14 cellular contexts compared by ENCODE assay signal in the genomic region with DNA sequence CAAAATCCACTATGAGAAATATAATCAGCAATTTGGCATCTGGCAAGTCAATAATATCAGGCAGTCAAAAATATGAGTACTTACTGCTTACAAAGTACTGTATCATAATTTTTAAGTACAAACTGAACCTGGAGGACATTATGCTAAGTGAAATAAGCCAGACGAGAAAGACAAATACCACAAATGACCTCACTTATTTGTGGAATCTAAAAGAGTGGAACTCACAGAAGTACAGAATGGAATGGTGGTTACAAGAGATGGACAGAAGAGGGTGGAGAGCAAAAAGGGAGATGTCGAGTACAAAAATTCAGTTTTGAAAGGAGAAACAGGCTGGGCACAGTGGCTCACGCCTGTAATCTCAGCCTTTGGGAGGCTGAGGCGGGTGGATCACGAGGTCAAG. TPM values are rescaled to one million over a fixed set of nuclear protein-coding genes. Genes with fewer than 3 reads are reported as not detected.
DNase-seq lines count a peak whose midpoint lies in the region; ATAC-seq and TF ChIP-seq lines count a peak whose summit lies in the region.
"Had no signal": no experiment of that assay in that cellular context is flagged by ENCODE, and none has a peak within 500 bp of the region (broad histone marks: within the 10 kb centered on the region; RNA-seq: fewer than 3 reads in every experiment).

No MANE protein-coding gene starts in this region.

- peak overlapping the region; percentile 97 for H3K27ac Mint-ChIP-seq in activated CD4-positive, alpha-beta memory T cell treated with anti-CD3 and anti-CD28 coated beads, Interleukin-2, amount 10 ng/mL, durations not matched to agents 7 days and 5 days
- no peak overlapping the region for H3K27ac Mint-ChIP-seq in mesothelial cell of epicardium

- peaks cover 43% of the 10 kb centered on the region for H3K36me3 Mint-ChIP-seq in activated CD4-positive, alpha-beta memory T cell treated with anti-CD3 and anti-CD28 coated beads, Interleukin-2, amount 10 ng/mL, durations not matched to agents 7 days and 5 days (ENCODE audit: low read depth)
- H3K36me3 Mint-ChIP-seq in mesothelial cell of epicardium = peaks cover 22% of the 10 kb centered on the region

- POLR2A ChIA-PET in activated CD4-positive, alpha-beta memory T cell treated with anti-CD3 and anti-CD28 coated beads, Interleukin-2, amount 10 ng/mL, durations not matched to agents 7 days and 5 days (lab: Charles Lee) = interaction anchor here (0.7 to 4.4 kb wide), 8 partner anchors 13 to 228 kb away, joined by 3 to 42 read pairs (median 4); a partner anchor contains a TSS

- TF ChIP-seq POLR2A in upper lobe of left lung (IDR thresholded peaks at IDR 0.05) = no peak
- TF ChIP-seq POLR2A in GM18505 (IDR thresholded peaks at IDR 0.05; ENCODE audit: borderline replicate concordance, extremely low read depth, insufficient read depth, insufficient read length) = no peak

- no peak for TF ChIP-seq EP300 in upper lobe of left lung (IDR thresholded peaks at IDR 0.05)

- H3K4me3 ChIP-seq in AG10803 (ENCODE audit: low read length) = no peak overlapping the region
- H3K4me3 ChIP-seq in fibroblast of mammary gland (ENCODE audit: control insufficient read depth, low read depth, low read length) = no peak overlapping the region
- H3K4me3 ChIP-seq in upper lobe of left lung = no peak overlapping the region
- H3K4me3 ChIP-seq: coronary artery, neural progenitor cell had no signal

- ATAC-seq in GM19467 (IDR thresholded peaks at IDR 0.05; ENCODE audit: unreplicated experiment) (peak; percentile 6), upper lobe of left lung (ENCODE audit: low FRiP score in 2 of 2) (no peak), GM18505 (IDR thresholded peaks at IDR 0.05; ENCODE audit: unreplicated experiment) (no peak)

- no peaks in the 10 kb centered on the region for H3K9me3 ChIP-seq in upper lobe of left lung

- H3K4me1 ChIP-seq in upper lobe of left lung = peaks cover 16 to 26% (median 17%) of the 10 kb centered on the region in 4 donors

- H3K27ac ChIP-seq in upper lobe of left lung = no peak overlapping the region
- H3K27ac ChIP-seq: coronary artery, HL-60, neural progenitor cell had no signal

- no peaks in the 10 kb centered on the region for H3K9me3 Mint-ChIP-seq in activated CD4-positive, alpha-beta memory T cell treated with anti-CD3 and anti-CD28 coated beads, Interleukin-2, amount 10 ng/mL, durations not matched to agents 7 days and 5 days
- peaks cover 10% of the 10 kb centered on the region for H3K9me3 Mint-ChIP-seq in mesothelial cell of epicardium
- H3K9me3 Mint-ChIP-seq: neural progenitor cell had no signal

- TF ChIP-seq CTCF in AG10803 (conservative IDR thresholded peaks at IDR 0.05; ENCODE audit: low read length) (no peak), fibroblast of mammary gland (conservative IDR thresholded peaks at IDR 0.05; ENCODE audit: control insufficient read depth, insufficient read depth, low read depth, low read length) (no peak), mesothelial cell of epicardium (IDR thresholded peaks at IDR 0.05; ENCODE audit: unreplicated experiment) (no peak), upper lobe of left lung (IDR thresholded peaks at IDR 0.05) (no peak)

- H3K4me3 Mint-ChIP-seq in activated CD4-positive, alpha-beta memory T cell treated with anti-CD3 and anti-CD28 coated beads, Interleukin-2, amount 10 ng/mL, durations not matched to agents 7 days and 5 days = peak overlapping the region; percentile 68
- no peak overlapping the region for H3K4me3 Mint-ChIP-seq in mesothelial cell of epicardium
- H3K4me3 Mint-ChIP-seq: neural progenitor cell had no signal

- WGBS in upper lobe of left lung, 2 donors = 85 to 90% methylated on average over 5 of the region's 5 CpGs

- H3K4me1 Mint-ChIP-seq in activated CD4-positive, alpha-beta memory T cell treated with anti-CD3 and anti-CD28 coated beads, Interleukin-2, amount 10 ng/mL, durations not matched to agents 7 days and 5 days = peaks cover 68% of the 10 kb centered on the region
- H3K4me1 Mint-ChIP-seq in mesothelial cell of epicardium = peaks cover 11% of the 10 kb centered on the region
- H3K4me1 Mint-ChIP-seq: neural progenitor cell had no signal

- CTCF ChIA-PET in activated CD4-positive, alpha-beta memory T cell treated with anti-CD3 and anti-CD28 coated beads, Interleukin-2, amount 10 ng/mL, durations not matched to agents 7 days and 5 days (lab: Charles Lee) = interaction anchor here (0.9 to 1.4 kb wide), 3 partner anchors 14 to 254 kb away, joined by 3 read pairs; no protein-coding TSS in a partner anchor

- no peaks in the 10 kb centered on the region for H3K27me3 Mint-ChIP-seq in activated CD4-positive, alpha-beta memory T cell treated with anti-CD3 and anti-CD28 coated beads, Interleukin-2, amount 10 ng/mL, durations not matched to agents 7 days and 5 days
- no peaks in the 10 kb centered on the region for H3K27me3 Mint-ChIP-seq in mesothelial cell of epicardium (ENCODE audit: low read depth)

- DNase-seq in AG10803 (ENCODE audit: low read depth) (peak; percentile 5), fibroblast of mammary gland (ENCODE audit: low read depth) (peak; percentile 7), NCI-H1417 treated with DMSO at 0.1 percent for 48 hours (lab: John Stamatoyannopoulos, UW) (no peak), mesothelial cell of epicardium (ENCODE audit: low spot score in 2 of 2, unreplicated experiment in 2 of 2) (no peak), upper lobe of left lung (no peak)
- no peak for DNase-seq in activated CD4-positive, alpha-beta memory T cell treated with anti-CD3 and anti-CD28 coated beads, Interleukin-2, amount 10 ng/mL, durations not matched to agents 7 days and 5 days
- DNase-seq: NCI-H446 had no signal

- no peaks in the 10 kb centered on the region for H3K27me3 ChIP-seq in upper lobe of left lung
- H3K27me3 ChIP-seq: neural progenitor cell had no signal

- H3K36me3 ChIP-seq in upper lobe of left lung = peaks cover 0 to 15% (median 13%) of the 10 kb centered on the region in 4 donors
- H3K36me3 ChIP-seq: neural progenitor cell had no signal

RNA-seq across cellular contexts. Expression of a gene that starts 12.4 kb away (rescaled TPM):
- 10 to 100 TPM; 73.3 to 74.9 TPM for total RNA-seq in activated CD4-positive, alpha-beta memory T cell treated with anti-CD3 and anti-CD28 coated beads, Interleukin-2, amount 10 ng/mL, durations not matched to agents 7 days and 5 days
- total RNA-seq in mesothelial cell of epicardium (37.3 to 40.0 TPM (median 38.8 TPM) in 3 replicates), upper lobe of left lung (10 to 100 TPM; 51.6 to 75.2 (median 68.5) TPM)

RNA-seq across cellular contexts. Expression of a gene that starts 42.9 kb away (rescaled TPM):
- total RNA-seq in activated CD4-positive, alpha-beta memory T cell treated with anti-CD3 and anti-CD28 coated beads, Interleukin-2, amount 10 ng/mL, durations not matched to agents 7 days and 5 days = 10 to 100 TPM; 21.1 to 24.0 TPM
- total RNA-seq in mesothelial cell of epicardium = 17.5 to 18.5 TPM (median 17.6 TPM) in 3 replicates
- total RNA-seq in upper lobe of left lung = 10 to 100 TPM in 1 of 6 donors, 1 to 10 TPM in 5; 2.3 to 10.4 (median 4.4) TPM

RNA-seq across cellular contexts. Expression of a gene that starts 58.8 kb away (rescaled TPM):
- total RNA-seq in activated CD4-positive, alpha-beta memory T cell treated with anti-CD3 and anti-CD28 coated beads, Interleukin-2, amount 10 ng/mL, durations not matched to agents 7 days and 5 days = not detected
- total RNA-seq in mesothelial cell of epicardium (0.57 to 0.80 TPM in 2 of 3 replicates, not detected in the other), upper lobe of left lung (1 to 10 TPM in 3 of 6 donors, under 1 TPM in 3; 0.89 to 3.2 (median 1.1) TPM)
- total RNA-seq: Daoy, frontal cortex had no signal

Comparison
In these comparisons a context has a peak if more than half of its experiments do, and no peak if none do; other contexts are left out.
1. DNase-seq: peak in AG10803 (single experiment) and fibroblast of mammary gland (single experiment); none in activated CD4-positive, alpha-beta memory T cell treated with anti-CD3 and anti-CD28 coated beads, Interleukin-2, amount 10 ng/mL, durations not matched to agents 7 days and 5 days (single experiment), NCI-H1417 treated with DMSO at 0.1 percent for 48 hours (single experiment), mesothelial cell of epicardium (0 of 2) and upper lobe of left lung (0 of 2).